Comparison of ENCODE assay signal across 21 cellular contexts in genomic region chr14:74733241-74733640, GRCh38.
"Had no signal": no experiment of that assay in that cellular context is flagged by ENCODE, and none has a peak within 500 bp of the region (broad histone marks: within the 10 kb centered on the region; RNA-seq: fewer than 3 reads in every experiment).

No MANE protein-coding gene starts in this region.

- DNase-seq: activated CD4-positive, alpha-beta memory T cell treated with anti-CD3 and anti-CD28 coated beads for 36 hours; activated CD4-positive, alpha-beta T cell treated with anti-CD3 and anti-CD28 coated beads for 48 hours; activated CD4-positive, CD25-positive, alpha-beta regulatory T cell; activated effector memory CD4-positive, alpha-beta T cell treated with Interleukin-2 at 50 U/mL for 16 hours; activated naive CD4-positive, alpha-beta T cell treated with anti-CD3 and anti-CD28 coated beads, Interleukin-2, amount 10 ng/mL, durations not matched to agents 7 days and 5 days; activated T-cell treated with anti-CD3 and anti-CD28 coated beads, Interleukin-2, amount 50 U/mL, for 72 hours; amygdala; cortex of kidney; endodermal cell; heart left ventricle; left ventricle myocardium superior; mammary epithelial cell; midbrain; ovary; psoas muscle; right cardiac atrium; stimulated activated CD4-positive, alpha-beta T cell treated with anti-CD3 and anti-CD28 coated beads, Interleukin-1b, Interleukin-23, amount 100 ng/mL, for 48 hours; stimulated activated naive CD8-positive, alpha-beta T cell treated with anti-CD3 and anti-CD28 coated beads, Interleukin-15, amount 100 ng/mL, for 72 hours; T-helper 17 cell had no signal

- H3K4me3 ChIP-seq: heart left ventricle, ovary, psoas muscle, tibial nerve had no signal

- H3K27me3 ChIP-seq: heart left ventricle, neutrophil, ovary, tibial nerve had no signal

- H3K9me3 ChIP-seq: heart left ventricle, neutrophil, ovary, psoas muscle, tibial nerve had no signal

- H3K36me3 ChIP-seq: ovary had no signal

- H3K27ac ChIP-seq: heart left ventricle, neutrophil, ovary, psoas muscle, tibial nerve had no signal

- H3K4me1 ChIP-seq: heart left ventricle, psoas muscle, tibial nerve had no signal
